ENCODE assay signal across 1 cellular context in the genomic region with DNA sequence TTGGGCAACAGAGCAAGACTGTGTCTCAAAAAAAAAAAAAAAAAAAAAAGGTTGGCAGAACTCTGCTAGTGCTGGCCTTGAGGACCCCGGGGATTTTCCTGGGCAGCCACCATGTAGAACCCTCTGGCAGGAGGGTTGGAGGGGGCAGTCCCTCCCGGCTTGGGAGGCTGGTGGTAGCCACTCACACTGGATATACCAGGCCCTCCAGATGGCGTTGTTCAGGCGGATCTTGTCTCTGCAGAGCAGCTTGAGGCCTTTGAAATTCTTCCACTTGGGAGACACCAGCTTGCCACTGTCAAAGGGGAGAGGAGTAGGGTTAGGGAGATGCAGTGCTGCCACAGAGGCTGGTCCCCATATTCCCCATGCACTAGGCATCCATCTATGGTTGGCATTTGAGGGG.
TF ChIP-seq lines count a peak whose summit lies in the region.

No MANE protein-coding gene starts in this region.

TF ChIP-seq in GM12878, 131 proteins besides CTCF, POLR2A, EP300 and RAD21:
- no peak for TF ChIP-seq KDM1A (IDR thresholded peaks at IDR 0.05; ENCODE audit: borderline replicate concordance)
- no peak for TF ChIP-seq FOXK2 (IDR thresholded peaks at IDR 0.05)
- no peak for TF ChIP-seq GATAD2B (conservative IDR thresholded peaks at IDR 0.05; ENCODE audit: low read depth)
- TF ChIP-seq TBL1XR1 (IDR thresholded peaks at IDR 0.05; ENCODE audit: low read depth, low read length): no peak
- no peak for TF ChIP-seq ZBED1 (IDR thresholded peaks at IDR 0.05; ENCODE audit: borderline replicate concordance)
- no peak for TF ChIP-seq MTA2 (IDR thresholded peaks at IDR 0.05; ENCODE audit: low read depth)
- TF ChIP-seq KLF5 (IDR thresholded peaks at IDR 0.05; ENCODE audit: partially characterized antibody): no peak
- TF ChIP-seq, protein P1, sequence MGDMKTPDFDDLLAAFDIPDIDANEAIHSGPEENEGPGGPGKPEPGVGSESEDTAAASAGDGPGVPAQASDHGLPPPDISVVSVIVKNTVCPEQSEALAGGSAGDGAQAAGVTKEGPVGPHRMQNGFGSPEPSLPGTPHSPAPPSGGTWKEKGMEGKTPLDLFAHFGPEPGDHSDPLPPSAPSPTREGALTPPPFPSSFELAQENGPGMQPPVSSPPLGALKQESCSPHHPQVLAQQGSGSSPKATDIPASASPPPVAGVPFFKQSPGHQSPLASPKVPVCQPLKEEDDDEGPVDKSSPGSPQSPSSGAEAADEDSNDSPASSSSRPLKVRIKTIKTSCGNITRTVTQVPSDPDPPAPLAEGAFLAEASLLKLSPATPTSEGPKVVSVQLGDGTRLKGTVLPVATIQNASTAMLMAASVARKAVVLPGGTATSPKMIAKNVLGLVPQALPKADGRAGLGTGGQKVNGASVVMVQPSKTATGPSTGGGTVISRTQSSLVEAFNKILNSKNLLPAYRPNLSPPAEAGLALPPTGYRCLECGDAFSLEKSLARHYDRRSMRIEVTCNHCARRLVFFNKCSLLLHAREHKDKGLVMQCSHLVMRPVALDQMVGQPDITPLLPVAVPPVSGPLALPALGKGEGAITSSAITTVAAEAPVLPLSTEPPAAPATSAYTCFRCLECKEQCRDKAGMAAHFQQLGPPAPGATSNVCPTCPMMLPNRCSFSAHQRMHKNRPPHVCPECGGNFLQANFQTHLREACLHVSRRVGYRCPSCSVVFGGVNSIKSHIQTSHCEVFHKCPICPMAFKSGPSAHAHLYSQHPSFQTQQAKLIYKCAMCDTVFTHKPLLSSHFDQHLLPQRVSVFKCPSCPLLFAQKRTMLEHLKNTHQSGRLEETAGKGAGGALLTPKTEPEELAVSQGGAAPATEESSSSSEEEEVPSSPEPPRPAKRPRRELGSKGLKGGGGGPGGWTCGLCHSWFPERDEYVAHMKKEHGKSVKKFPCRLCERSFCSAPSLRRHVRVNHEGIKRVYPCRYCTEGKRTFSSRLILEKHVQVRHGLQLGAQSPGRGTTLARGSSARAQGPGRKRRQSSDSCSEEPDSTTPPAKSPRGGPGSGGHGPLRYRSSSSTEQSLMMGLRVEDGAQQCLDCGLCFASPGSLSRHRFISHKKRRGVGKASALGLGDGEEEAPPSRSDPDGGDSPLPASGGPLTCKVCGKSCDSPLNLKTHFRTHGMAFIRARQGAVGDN (IDR thresholded peaks at IDR 0.05): no peak
- TF ChIP-seq IKZF1 (conservative IDR thresholded peaks at IDR 0.05): no peak
- TF ChIP-seq JUND (IDR thresholded peaks at IDR 0.05; ENCODE audit: low read depth, low read length): no peak
- no peak for TF ChIP-seq BHLHE40 (IDR thresholded peaks at IDR 0.05; ENCODE audit: borderline replicate concordance in 1 of 2, low read depth in 2 of 2, low read length in 1 of 2)
- no peak for TF ChIP-seq SPI1 (IDR thresholded peaks at IDR 0.05; ENCODE audit: borderline replicate concordance, insufficient read depth, low read depth, low read length)
- TF ChIP-seq HDAC2 (IDR thresholded peaks at IDR 0.05): no peak
- no peak for TF ChIP-seq BACH1 (IDR thresholded peaks at IDR 0.05; ENCODE audit: borderline replicate concordance)
- TF ChIP-seq ETV6 (conservative IDR thresholded peaks at IDR 0.05 in 1 of 2, IDR thresholded peaks at IDR 0.05 in 1 of 2; ENCODE audit: borderline replicate concordance in 1 of 2, low read depth in 1 of 2): no peak
